In the genomic region with DNA sequence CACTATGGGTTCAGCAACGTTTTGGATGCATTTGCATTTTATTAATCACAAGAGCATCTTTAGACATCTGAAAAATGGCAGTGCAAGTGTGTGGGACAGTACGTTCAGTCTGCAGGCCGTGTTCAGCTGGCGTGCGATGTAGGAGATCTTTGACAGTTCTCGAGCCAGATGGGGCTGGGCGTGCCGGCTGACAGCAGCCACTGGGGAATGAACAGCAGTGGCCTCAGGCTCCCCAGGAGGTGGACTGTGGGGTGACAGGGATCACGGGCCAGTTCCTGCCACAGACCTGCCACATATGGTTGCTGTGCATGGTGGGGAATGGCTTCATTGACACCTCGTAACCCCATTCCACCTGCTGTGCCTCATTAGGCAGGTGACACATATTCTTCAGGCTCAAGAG, we compare ENCODE assay signal across 20 cellular contexts. TPM values are rescaled to one million over a fixed set of nuclear protein-coding genes. Genes with fewer than 3 reads are reported as not detected.
"Had no signal": no experiment of that assay in that cellular context is flagged by ENCODE, and none has a peak within 500 bp of the region (broad histone marks: within the 10 kb centered on the region; RNA-seq: fewer than 3 reads in every experiment).

No MANE protein-coding gene starts in this region.

- H3K9me3 Mint-ChIP-seq: activated naive CD4-positive, alpha-beta T cell treated with anti-CD3 and anti-CD28 coated beads, Interleukin-2, amount 50 U/mL, for 24 hours; natural killer cell; stimulated activated naive CD8-positive, alpha-beta T cell treated with anti-CD3 and anti-CD28 coated beads, Interleukin-15, Interleukin-2, amounts not matched to agents 100 ng/mL and 50 ng/mL, for 24 hours; T-cell had no signal

- DNase-seq: activated CD4-positive, CD25-positive, alpha-beta regulatory T cell treated with anti-CD3 and anti-CD28 coated beads, Interleukin-2, amount 50 U/mL, for 72 hours; caudate nucleus; colonic mucosa; hypothalamus; kidney glomerular epithelial cell; mesenchymal stem cell; natural killer cell; right cardiac atrium; small intestine; T-cell; T1000; trophoblast cell had no signal

- H3K27me3 ChIP-seq: colonic mucosa had no signal

- H3K4me1 ChIP-seq: esophagus muscularis mucosa had no signal

- FAIRE-seq: small intestine had no signal

- H3K9me3 ChIP-seq: colonic mucosa, esophagus muscularis mucosa, suprapubic skin had no signal

- H3K4me3 ChIP-seq: colonic mucosa, esophagus muscularis mucosa, suprapubic skin had no signal

- ATAC-seq: natural killer cell, right cardiac atrium, T-cell had no signal

- H3K27ac ChIP-seq: colonic mucosa, esophagus muscularis mucosa, suprapubic skin had no signal

- H3K36me3 Mint-ChIP-seq: activated naive CD4-positive, alpha-beta T cell treated with anti-CD3 and anti-CD28 coated beads, Interleukin-2, amount 50 U/mL, for 24 hours; natural killer cell; T-cell had no signal

- H3K36me3 ChIP-seq: colonic mucosa, esophagus muscularis mucosa, suprapubic skin had no signal

- H3K4me3 Mint-ChIP-seq: activated naive CD4-positive, alpha-beta T cell treated with anti-CD3 and anti-CD28 coated beads, Interleukin-2, amount 50 U/mL, for 24 hours; natural killer cell; stimulated activated naive CD8-positive, alpha-beta T cell treated with anti-CD3 and anti-CD28 coated beads, Interleukin-15, Interleukin-2, amounts not matched to agents 100 ng/mL and 50 ng/mL, for 24 hours; T-cell had no signal

- H3K4me1 Mint-ChIP-seq: natural killer cell had no signal

RNA-seq across cellular contexts. Expression of a gene that starts 16.4 kb away (rescaled TPM):
- total RNA-seq: esophagus muscularis mucosa, fibroblast of villous mesenchyme, liver, mucosa of gallbladder, natural killer cell, posterior vena cava, right cardiac atrium, suprapubic skin, T-cell had no signal
- polyA plus RNA-seq: liver, right cardiac atrium had no signal
